ENCODE assay signal across 8 cellular contexts in the genomic region with DNA sequence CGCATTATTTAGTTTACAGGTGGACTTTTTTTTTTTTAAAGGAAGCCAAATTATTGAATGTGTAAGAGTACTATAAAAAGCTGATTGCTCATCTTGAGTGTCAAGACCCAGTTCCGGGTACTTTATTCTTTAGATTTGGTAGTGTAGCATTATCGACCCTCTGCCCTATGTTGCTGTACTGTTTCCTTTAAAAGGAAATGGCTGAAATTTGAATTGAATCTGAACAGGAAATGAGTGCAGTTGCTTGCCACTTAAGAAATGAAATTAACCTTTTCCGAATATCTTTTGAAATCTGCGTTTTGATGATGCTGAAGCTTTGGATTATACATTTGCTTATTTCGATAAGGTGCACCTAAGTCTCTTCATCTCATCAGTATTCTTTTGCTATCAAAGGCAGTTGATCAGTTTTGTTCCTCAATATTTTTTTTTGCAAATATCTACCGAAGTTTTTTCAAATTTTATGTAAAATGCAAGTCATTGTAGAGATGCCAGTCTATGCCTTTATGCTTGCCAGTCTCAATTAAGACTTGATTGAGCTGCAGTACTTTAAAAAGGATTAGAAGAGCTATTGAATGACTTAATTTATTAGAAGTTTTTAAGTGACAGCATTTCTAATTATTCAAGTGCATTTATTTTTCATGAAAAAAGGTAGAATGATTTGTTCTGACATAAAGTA. TPM values are rescaled to one million over a fixed set of nuclear protein-coding genes. Genes with fewer than 3 reads are reported as not detected.
DNase-seq lines count a peak whose midpoint lies in the region; ATAC-seq and TF ChIP-seq lines count a peak whose summit lies in the region.

No MANE protein-coding gene starts in this region.

- H3K4me1 Mint-ChIP-seq in activated CD4-positive, alpha-beta T cell treated with anti-CD3 and anti-CD28 coated beads, Interleukin-2, amount 10 ng/mL, durations not matched to agents 7 days and 5 days, result peaks cover 48% of the 10 kb centered on the region
- peaks cover 46% of the 10 kb centered on the region for H3K4me1 Mint-ChIP-seq in activated CD8-positive, alpha-beta T cell treated with anti-CD3 and anti-CD28 coated beads, Interleukin-2, amount 10 ng/mL, durations not matched to agents 7 days and 5 days (ENCODE audit: low read depth)

- CTCF ChIA-PET in activated CD4-positive, alpha-beta T cell treated with anti-CD3 and anti-CD28 coated beads, Interleukin-2, amount 10 ng/mL, durations not matched to agents 7 days and 5 days (lab: Charles Lee), result interaction anchor here (0.6 to 1.6 kb wide), 7 partner anchors 10 to 107 kb away, joined by 3 to 9 read pairs (median 3); a partner anchor contains a TSS
- CTCF ChIA-PET in activated CD8-positive, alpha-beta T cell treated with anti-CD3 and anti-CD28 coated beads, Interleukin-2, amount 10 ng/mL, durations not matched to agents 7 days and 5 days (lab: Charles Lee), result interaction anchor here (0.5 to 3.9 kb wide), 5 partner anchors 9 to 56 kb away, joined by 3 to 35 read pairs (median 6); a partner anchor contains a TSS

- peak overlapping the region; percentile 95 for H3K27ac Mint-ChIP-seq in activated CD4-positive, alpha-beta T cell treated with anti-CD3 and anti-CD28 coated beads, Interleukin-2, amount 10 ng/mL, durations not matched to agents 7 days and 5 days
- H3K27ac Mint-ChIP-seq in activated CD8-positive, alpha-beta T cell treated with anti-CD3 and anti-CD28 coated beads, Interleukin-2, amount 10 ng/mL, durations not matched to agents 7 days and 5 days, result peak overlapping the region; percentile 95

- H3K27me3 ChIP-seq in thoracic aorta (replicated peaks; ENCODE audit: insufficient read depth), result no peaks in the 10 kb centered on the region

- peak overlapping the region; percentile 88 for H3K4me3 Mint-ChIP-seq in activated CD4-positive, alpha-beta T cell treated with anti-CD3 and anti-CD28 coated beads, Interleukin-2, amount 10 ng/mL, durations not matched to agents 7 days and 5 days
- peak overlapping the region; percentile 87 for H3K4me3 Mint-ChIP-seq in activated CD8-positive, alpha-beta T cell treated with anti-CD3 and anti-CD28 coated beads, Interleukin-2, amount 10 ng/mL, durations not matched to agents 7 days and 5 days

- H3K4me3 ChIP-seq in thoracic aorta, result peak overlapping the region; percentile 100

- H3K27me3 Mint-ChIP-seq in activated CD4-positive, alpha-beta T cell treated with anti-CD3 and anti-CD28 coated beads, Interleukin-2, amount 10 ng/mL, durations not matched to agents 7 days and 5 days, result no peaks in the 10 kb centered on the region
- no peaks in the 10 kb centered on the region for H3K27me3 Mint-ChIP-seq in activated CD8-positive, alpha-beta T cell treated with anti-CD3 and anti-CD28 coated beads, Interleukin-2, amount 10 ng/mL, durations not matched to agents 7 days and 5 days (ENCODE audit: low read depth)

- no peak for ATAC-seq in activated CD8-positive, alpha-beta T cell treated with anti-CD3 and anti-CD28 coated beads, Interleukin-2, amount 10 ng/mL, durations not matched to agents 7 days and 5 days
- ATAC-seq in thoracic aorta (ENCODE audit: insufficient number of reproducible peaks, low FRiP score, low read depth), result no peak
- no peak for ATAC-seq in GM18858 (IDR thresholded peaks at IDR 0.05; ENCODE audit: unreplicated experiment)

- no peaks in the 10 kb centered on the region for H3K9me3 ChIP-seq in thoracic aorta

- DNase-seq in activated CD4-positive, alpha-beta T cell treated with anti-CD3 and anti-CD28 coated beads, Interleukin-2, amount 10 ng/mL, durations not matched to agents 7 days and 5 days, result no peak
- no peak for DNase-seq in activated CD4-positive, alpha-beta T cell treated with anti-CD3 and anti-CD28 coated beads for 48 hours
- DNase-seq in activated CD8-positive, alpha-beta T cell treated with anti-CD3 and anti-CD28 coated beads, Interleukin-2, amount 10 ng/mL, durations not matched to agents 7 days and 5 days, result no peak
- DNase-seq in iris pigment epithelial cell (ENCODE audit: low read depth), result peak; percentile 10
- DNase-seq in thoracic aorta (ENCODE audit: low spot score), result no peak
- no peak for DNase-seq in HuH-7 (ENCODE audit: low spot score)
- no peak for DNase-seq in cortex of kidney (lab: John Stamatoyannopoulos, UW)

- no peaks in the 10 kb centered on the region for H3K9me3 Mint-ChIP-seq in activated CD4-positive, alpha-beta T cell treated with anti-CD3 and anti-CD28 coated beads, Interleukin-2, amount 10 ng/mL, durations not matched to agents 7 days and 5 days
- H3K9me3 Mint-ChIP-seq in activated CD8-positive, alpha-beta T cell treated with anti-CD3 and anti-CD28 coated beads, Interleukin-2, amount 10 ng/mL, durations not matched to agents 7 days and 5 days (ENCODE audit: insufficient read depth), result no peaks in the 10 kb centered on the region

- peak overlapping the region; percentile 73 to 87 for H3K27ac ChIP-seq in thoracic aorta

- no peak for TF ChIP-seq CTCF in thoracic aorta (IDR thresholded peaks at IDR 0.05)

- peaks cover 41% of the 10 kb centered on the region for H3K36me3 Mint-ChIP-seq in activated CD4-positive, alpha-beta T cell treated with anti-CD3 and anti-CD28 coated beads, Interleukin-2, amount 10 ng/mL, durations not matched to agents 7 days and 5 days (ENCODE audit: low read depth)
- H3K36me3 Mint-ChIP-seq in activated CD8-positive, alpha-beta T cell treated with anti-CD3 and anti-CD28 coated beads, Interleukin-2, amount 10 ng/mL, durations not matched to agents 7 days and 5 days (ENCODE audit: low read depth), result peaks cover 55% of the 10 kb centered on the region

- H3K4me1 ChIP-seq in thoracic aorta (ENCODE audit: control insufficient read depth in 1 of 2, low read depth in 2 of 2), result peaks cover 32 to 65% of the 10 kb centered on the region in 2 donors

- POLR2A ChIA-PET in activated CD4-positive, alpha-beta T cell treated with anti-CD3 and anti-CD28 coated beads, Interleukin-2, amount 10 ng/mL, durations not matched to agents 7 days and 5 days (lab: Charles Lee), result no interaction called here
- POLR2A ChIA-PET in activated CD8-positive, alpha-beta T cell treated with anti-CD3 and anti-CD28 coated beads, Interleukin-2, amount 10 ng/mL, durations not matched to agents 7 days and 5 days (lab: Charles Lee), result interaction anchor here (0.6 to 4.7 kb wide), 8 partner anchors 9 to 1274 kb away, joined by 4 to 84 read pairs (median 5); a partner anchor contains a TSS

- no peaks in the 10 kb centered on the region for H3K36me3 ChIP-seq in thoracic aorta

RNA-seq across cellular contexts. Expression of a gene that starts 1.8 kb away (rescaled TPM):
- total RNA-seq in activated CD4-positive, alpha-beta T cell treated with anti-CD3 and anti-CD28 coated beads, Interleukin-2, amount 10 ng/mL, durations not matched to agents 7 days and 5 days, result 100 to 1,000 TPM; 111 to 116 TPM
- total RNA-seq in activated CD8-positive, alpha-beta T cell treated with anti-CD3 and anti-CD28 coated beads, Interleukin-2, amount 10 ng/mL, durations not matched to agents 7 days and 5 days, result 100 to 1,000 TPM; 112 to 122 TPM
- total RNA-seq in thoracic aorta, result 10 to 100 TPM; 57.3 to 69.8 TPM

RNA-seq across cellular contexts. Expression of a gene that starts 11.8 kb away (rescaled TPM):
- 10 to 100 TPM; 12.8 to 15.2 TPM for total RNA-seq in activated CD4-positive, alpha-beta T cell treated with anti-CD3 and anti-CD28 coated beads, Interleukin-2, amount 10 ng/mL, durations not matched to agents 7 days and 5 days
- total RNA-seq in activated CD8-positive, alpha-beta T cell treated with anti-CD3 and anti-CD28 coated beads, Interleukin-2, amount 10 ng/mL, durations not matched to agents 7 days and 5 days, result 10 to 100 TPM in 1 of 2 experiments, 1 to 10 TPM in 1; 8.0 to 11.7 TPM
- 10 to 100 TPM in 1 of 2 donors, 1 to 10 TPM in 1; 1.8 to 10.7 TPM for total RNA-seq in thoracic aorta

RNA-seq across cellular contexts. Expression of a gene that starts 11.9 kb away (rescaled TPM):
- 100 to 1,000 TPM; 125 to 127 TPM for total RNA-seq in activated CD4-positive, alpha-beta T cell treated with anti-CD3 and anti-CD28 coated beads, Interleukin-2, amount 10 ng/mL, durations not matched to agents 7 days and 5 days
- total RNA-seq in activated CD8-positive, alpha-beta T cell treated with anti-CD3 and anti-CD28 coated beads, Interleukin-2, amount 10 ng/mL, durations not matched to agents 7 days and 5 days, result 100 to 1,000 TPM; 136 to 142 TPM
- total RNA-seq in thoracic aorta, result 10 to 100 TPM; 43.9 to 66.7 TPM

RNA-seq across cellular contexts. Expression of a gene that starts 45.1 kb away (rescaled TPM):
- 1 to 10 TPM; 4.8 to 5.0 TPM for total RNA-seq in activated CD4-positive, alpha-beta T cell treated with anti-CD3 and anti-CD28 coated beads, Interleukin-2, amount 10 ng/mL, durations not matched to agents 7 days and 5 days
- total RNA-seq in activated CD8-positive, alpha-beta T cell treated with anti-CD3 and anti-CD28 coated beads, Interleukin-2, amount 10 ng/mL, durations not matched to agents 7 days and 5 days, result 1 to 10 TPM; 4.7 to 5.0 TPM
- total RNA-seq in thoracic aorta, result 10 to 100 TPM; 10.1 to 17.3 TPM

RNA-seq across cellular contexts. Expression of a gene that starts 54.8 kb away (rescaled TPM):
- total RNA-seq in activated CD4-positive, alpha-beta T cell treated with anti-CD3 and anti-CD28 coated beads, Interleukin-2, amount 10 ng/mL, durations not matched to agents 7 days and 5 days, result 1 to 10 TPM; 6.8 to 8.6 TPM
- 10 to 100 TPM; 10.7 to 13.1 TPM for total RNA-seq in activated CD8-positive, alpha-beta T cell treated with anti-CD3 and anti-CD28 coated beads, Interleukin-2, amount 10 ng/mL, durations not matched to agents 7 days and 5 days
- 1 to 10 TPM; 3.8 to 3.9 TPM for total RNA-seq in thoracic aorta
